In genomic region chr20:33933469-33933909, GRCh38 we compare ENCODE assay signal across 8 cellular contexts.
A peak's percentile ranks its signal among the peaks of the same experiment; 100 is the strongest.
DNase-seq lines count a peak whose midpoint lies in the region; ATAC-seq and TF ChIP-seq lines count a peak whose summit lies in the region.

No MANE protein-coding gene starts in this region.

- no peaks in the 10 kb centered on the region for H3K9me3 ChIP-seq in muscle layer of duodenum (ENCODE audit: control insufficient read depth in 1 of 2, low read length in 2 of 2)

- TF ChIP-seq POLR2A in erythroblast (IDR thresholded peaks at IDR 0.05; ENCODE audit: low read length): no peak

- H3K4me3 ChIP-seq in muscle layer of duodenum (ENCODE audit: low read depth in 1 of 2, low read length in 2 of 2): no peak overlapping the region

- peaks cover 0 to 5% of the 10 kb centered on the region in 2 donors for H3K4me1 ChIP-seq in muscle layer of duodenum (ENCODE audit: control insufficient read depth in 1 of 2, insufficient read depth in 2 of 2, low read length in 2 of 2)

- H3K27me3 ChIP-seq in muscle layer of duodenum (ENCODE audit: low read depth, low read length): no peaks in the 10 kb centered on the region

- H3K27ac ChIP-seq in muscle layer of duodenum (ENCODE audit: low read length): peak overlapping the region; percentile 45

- ATAC-seq in stimulated activated naive CD8-positive, alpha-beta T cell treated with anti-CD3 and anti-CD28 coated beads, Interleukin-15, Interleukin-2, amounts not matched to agents 100 U/mL and 50 U/mL, for 24 hours: peak; percentile 80
- ATAC-seq in GM18909 (IDR thresholded peaks at IDR 0.05; ENCODE audit: poor library complexity, unreplicated experiment): no peak

- DNase-seq in NCI-H2029 (lab: John Stamatoyannopoulos, UW) (peak; percentile 34), NCI-H2029 treated with DMSO at 0.1 percent for 48 hours (lab: John Stamatoyannopoulos, UW) (no peak), NCI-H510A treated with DMSO at 0.1 percent for 48 hours (lab: John Stamatoyannopoulos, UW) (peak; percentile 19), erythroblast (lab: John Stamatoyannopoulos, UW) (peak; percentile 80 to 83)
- peak; percentile 14 for DNase-seq in activated CD8-positive, alpha-beta memory T cell treated with anti-CD3 and anti-CD28 coated beads, Interleukin-2, amount 50 U/mL, for 24 hours (ENCODE audit: extremely low read depth)
- DNase-seq in stimulated activated naive CD8-positive, alpha-beta T cell treated with anti-CD3 and anti-CD28 coated beads, Interleukin-15, Interleukin-2, amounts not matched to agents 100 U/mL and 50 U/mL, for 24 hours: peak; percentile 62

- no peaks in the 10 kb centered on the region for H3K36me3 ChIP-seq in muscle layer of duodenum (ENCODE audit: control insufficient read depth in 1 of 2, insufficient read depth in 2 of 2, low read length in 2 of 2)
